ENCODE assay signal across 8 cellular contexts in the genomic region with DNA sequence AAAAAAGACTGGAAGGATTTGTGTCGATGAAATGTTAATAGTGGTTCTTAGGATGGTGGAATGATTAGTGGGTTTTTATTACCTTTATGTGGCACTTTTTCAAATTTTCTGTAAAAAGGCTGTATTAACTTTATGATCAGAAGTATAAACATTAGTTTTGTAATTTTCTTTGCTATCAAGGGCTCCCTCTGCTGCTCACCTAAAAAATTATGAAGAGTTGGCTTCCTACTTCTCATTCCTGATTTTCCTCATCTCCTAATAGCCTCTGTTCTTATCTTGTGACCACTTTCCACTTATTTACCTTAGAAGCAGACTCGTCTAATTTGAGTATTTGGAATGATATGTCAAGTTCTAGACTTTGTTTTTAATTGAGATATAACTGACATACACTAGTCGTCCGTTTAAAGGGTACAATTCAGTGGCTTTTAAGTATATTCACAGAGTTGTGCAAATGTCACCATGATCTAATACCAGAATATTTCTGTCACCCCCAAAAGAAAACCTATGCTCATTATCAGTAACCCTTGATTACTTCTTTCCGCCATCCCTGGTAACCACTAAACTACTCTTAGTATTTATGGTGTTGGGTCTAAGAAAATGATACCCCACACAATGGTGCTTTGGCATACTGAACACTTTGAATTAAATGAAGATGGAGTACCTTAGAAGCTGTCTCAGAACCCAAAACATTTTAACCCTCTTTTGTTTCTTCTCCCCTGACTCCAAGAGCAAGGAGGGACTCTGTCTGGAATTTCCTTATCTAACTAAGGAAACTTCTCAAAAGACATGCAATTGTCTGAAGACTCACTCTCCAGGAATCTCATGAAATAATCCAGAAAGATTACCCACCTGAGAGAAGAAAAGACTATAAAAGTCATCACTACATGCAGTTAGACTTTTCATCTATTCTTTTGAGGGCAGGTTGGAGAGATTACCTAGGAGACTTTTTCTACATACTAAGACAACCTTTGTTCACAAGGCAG.
A peak's percentile ranks its signal among the peaks of the same experiment; 100 is the strongest.
DNase-seq lines count a peak whose midpoint lies in the region; ATAC-seq, FAIRE-seq and TF ChIP-seq lines count a peak whose summit lies in the region.

No MANE protein-coding gene starts in this region.

- CTCF ChIA-PET in AG04450 (lab: Charles Lee), result interaction anchor here (0.6 to 3.9 kb wide), 5 partner anchors 9 to 447 kb away, joined by 3 to 29 read pairs (median 4); no protein-coding TSS in a partner anchor

- FAIRE-seq in TTC549 (lab: Jason Lieb, UNC), result peak; percentile 58

- POLR2A ChIA-PET in AG04450 (lab: Yijun Ruan, JAX), result no interaction called here

- no peaks in the 10 kb centered on the region for H3K27me3 ChIP-seq in AG04450 (ENCODE audit: control insufficient read depth, insufficient read depth, low read length)

- no peak for DNase-seq in AG04450 (ENCODE audit: low read depth, low spot score)
- DNase-seq in GM13977 (ENCODE audit: low spot score), result no peak
- DNase-seq in left kidney (ENCODE audit: low read depth, low spot score), result peak; percentile 38
- no peak for DNase-seq in activated CD4-positive, CD25-positive, alpha-beta regulatory T cell treated with anti-CD3 and anti-CD28 coated beads, Interleukin-2, amount 50 U/mL, for 72 hours
- no peak for DNase-seq in DMS79 treated with DMSO at 0.1 percent for 48 hours (lab: John Stamatoyannopoulos, UW)

- peak; percentile 64 for TF ChIP-seq CTCF in AG04450 (IDR thresholded peaks at IDR 0.05; ENCODE audit: low read depth, low read length)
- peak; percentile 45 for TF ChIP-seq CTCF in GM13977 (IDR thresholded peaks at IDR 0.05; ENCODE audit: extremely low read depth, insufficient read depth, missing control alignments)

- H3K4me3 ChIP-seq in AG04450 (ENCODE audit: low read depth, low read length), result no peak overlapping the region

- in situ Hi-C loops in GM13977 (cut with MboI; ENCODE audit: low pct_unique_long_range_greater_than_20kb, low sequenced_read_pairs, unreplicated experiment), result loop anchor here (25.0 kb wide), 1 partner anchor 545 kb away; the partner anchor contains the start of gene TRIM13

- no peak overlapping the region for H3K27ac ChIP-seq in AG04450 (ENCODE audit: low read depth, low read length)

- no peaks in the 10 kb centered on the region for H3K9me3 ChIP-seq in AG04450 (ENCODE audit: control insufficient read depth, insufficient read depth, low read length)

- no peak for ATAC-seq in HG02840 (IDR thresholded peaks at IDR 0.05; ENCODE audit: low FRiP score, unreplicated experiment)
- no peak for ATAC-seq in HG03039 (IDR thresholded peaks at IDR 0.05; ENCODE audit: unreplicated experiment)
